Comparison of ENCODE assay signal across 10 cellular contexts in the genomic region with DNA sequence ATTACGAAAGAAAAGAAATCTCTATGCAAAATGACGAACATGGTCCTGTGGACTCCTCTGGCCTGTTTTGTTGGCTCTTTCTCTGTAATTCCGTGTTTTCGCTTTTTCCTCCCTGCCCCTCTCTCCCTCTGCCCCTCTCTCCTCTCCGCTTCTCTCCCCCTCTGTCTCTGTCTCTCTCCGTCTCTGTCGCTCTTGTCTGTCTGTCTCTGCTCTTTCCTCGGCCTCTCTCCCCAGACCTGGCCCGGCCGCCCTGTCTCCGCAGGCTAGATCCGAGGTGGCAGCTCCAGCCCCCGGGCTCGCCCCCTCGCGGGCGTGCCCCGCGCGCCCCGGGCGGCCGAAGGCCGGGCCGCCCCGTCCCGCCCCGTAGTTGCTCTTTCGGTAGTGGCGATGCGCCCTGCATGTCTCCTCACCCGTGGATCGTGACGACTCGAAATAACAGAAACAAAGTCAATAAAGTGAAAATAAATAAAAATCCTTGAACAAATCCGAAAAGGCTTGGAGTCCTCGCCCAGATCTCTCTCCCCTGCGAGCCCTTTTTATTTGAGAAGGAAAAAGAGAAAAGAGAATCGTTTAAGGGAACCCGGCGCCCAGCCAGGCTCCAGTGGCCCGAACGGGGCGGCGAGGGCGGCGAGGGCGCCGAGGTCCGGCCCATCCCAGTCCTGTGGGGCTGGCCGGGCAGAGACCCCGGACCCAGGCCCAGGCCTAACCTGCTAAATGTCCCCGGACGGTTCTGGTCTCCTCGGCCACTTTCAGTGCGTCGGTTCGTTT.
DNase-seq lines count a peak whose midpoint lies in the region; ATAC-seq, FAIRE-seq and TF ChIP-seq lines count a peak whose summit lies in the region.
"Had no signal": no experiment of that assay in that cellular context is flagged by ENCODE, and none has a peak within 500 bp of the region (broad histone marks: within the 10 kb centered on the region; RNA-seq: fewer than 3 reads in every experiment).

No MANE protein-coding gene starts in this region.

- H2AFZ ChIP-seq in Karpas-422 (ENCODE audit: low read length) (no peak overlapping the region), osteoblast (ENCODE audit: low read length) (no peak overlapping the region)

- H3K9me3 ChIP-seq in CD4-positive, CD25-positive, alpha-beta regulatory T cell (ENCODE audit: control insufficient read depth in 2 of 2, low read length in 2 of 2), result no peaks in the 10 kb centered on the region
- H3K9me3 ChIP-seq in Karpas-422 (ENCODE audit: low read length), result no peaks in the 10 kb centered on the region
- no peaks in the 10 kb centered on the region for H3K9me3 ChIP-seq in endodermal cell (ENCODE audit: control insufficient read depth, low read length)
- H3K9me3 ChIP-seq in osteoblast (ENCODE audit: low read depth, low read length), result no peaks in the 10 kb centered on the region
- no peaks in the 10 kb centered on the region for H3K9me3 ChIP-seq in small intestine (ENCODE audit: control insufficient read depth, low read depth)

- peak overlapping the region; percentile 73 for H3K4me2 ChIP-seq in Karpas-422 (ENCODE audit: low read depth, low read length, poor library complexity, severe bottlenecking)
- H3K4me2 ChIP-seq in osteoblast (ENCODE audit: insufficient read depth, low read length), result peak overlapping the region; percentile 40

- ATAC-seq in CD4-positive, CD25-positive, alpha-beta regulatory T cell (ENCODE audit: low read depth in 2 of 2), result no peak
- ATAC-seq in GM19455 (IDR thresholded peaks at IDR 0.05; ENCODE audit: unreplicated experiment), result no peak
- no peak for ATAC-seq in HG03139 (IDR thresholded peaks at IDR 0.05; ENCODE audit: unreplicated experiment)

- H3K27ac Mint-ChIP-seq in CD4-positive, CD25-positive, alpha-beta regulatory T cell, result peak overlapping the region in 1 of 3 donors; percentile 76
- no peak overlapping the region for H3K27ac Mint-ChIP-seq in endodermal cell

- H3K4me3 ChIP-seq in CD4-positive, CD25-positive, alpha-beta regulatory T cell (ENCODE audit: low read depth, low read length), result peak overlapping the region; percentile 71
- H3K4me3 ChIP-seq in Karpas-422 (ENCODE audit: low read length) (no peak overlapping the region), endodermal cell (ENCODE audit: low read length) (no peak overlapping the region), osteoblast (ENCODE audit: insufficient read depth, low read length) (peak overlapping the region; percentile 33), small intestine (ENCODE audit: low read depth in 1 of 2, low read length in 2 of 2) (peak overlapping the region in 1 of 2 donors; percentile 48)

- H3K9ac ChIP-seq in Karpas-422 (ENCODE audit: low read length) (no peak overlapping the region), endodermal cell (ENCODE audit: extremely low read depth, low read length, poor library complexity, severe bottlenecking) (no peak overlapping the region)

- H3K9me2 ChIP-seq in Karpas-422 (replicated peaks; ENCODE audit: insufficient read depth, low read length), result no peaks in the 10 kb centered on the region

- H3K27me3 Mint-ChIP-seq in CD4-positive, CD25-positive, alpha-beta regulatory T cell, result peaks cover 89% of the 10 kb centered on the region
- peaks cover 51% of the 10 kb centered on the region for H3K27me3 Mint-ChIP-seq in endodermal cell (ENCODE audit: insufficient read depth)

- H3K4me3 Mint-ChIP-seq in CD4-positive, CD25-positive, alpha-beta regulatory T cell, result peak overlapping the region; percentile 84 to 93 (median 88)
- H3K4me3 Mint-ChIP-seq in endodermal cell, result peak overlapping the region; percentile 50

- H3K36me3 ChIP-seq in CD4-positive, CD25-positive, alpha-beta regulatory T cell (ENCODE audit: control insufficient read depth, insufficient read depth, low read length), result no peaks in the 10 kb centered on the region
- H3K36me3 ChIP-seq in Karpas-422 (ENCODE audit: insufficient read depth, low read length), result no peaks in the 10 kb centered on the region
- H3K36me3 ChIP-seq in endodermal cell (ENCODE audit: control insufficient read depth, insufficient read depth, low read length), result no peaks in the 10 kb centered on the region
- no peaks in the 10 kb centered on the region for H3K36me3 ChIP-seq in osteoblast (ENCODE audit: insufficient read depth, low read length)
- no peaks in the 10 kb centered on the region for H3K36me3 ChIP-seq in small intestine (ENCODE audit: control insufficient read depth in 2 of 2, insufficient read depth in 2 of 2, low read length in 2 of 2)

- H3K4me1 Mint-ChIP-seq in CD4-positive, CD25-positive, alpha-beta regulatory T cell, result peaks cover 0 to 34% (median 24%) of the 10 kb centered on the region in 4 donors
- peaks cover 19% of the 10 kb centered on the region for H3K4me1 Mint-ChIP-seq in endodermal cell

- H3K36me3 Mint-ChIP-seq in CD4-positive, CD25-positive, alpha-beta regulatory T cell, result no peaks in the 10 kb centered on the region
- H3K36me3 Mint-ChIP-seq in endodermal cell (ENCODE audit: low read depth), result no peaks in the 10 kb centered on the region

- peak in 1 of 3 donors; percentile 7 for DNase-seq in CD4-positive, CD25-positive, alpha-beta regulatory T cell
- DNase-seq in Karpas-422, result no peak
- peak; percentile 71 for DNase-seq in endodermal cell
- DNase-seq in osteoblast (ENCODE audit: insufficient read length, low spot score, missing footprints), result peak; percentile 87
- no peak for DNase-seq in small intestine
- DNase-seq in C1 segment of cervical spinal cord (lab: John Stamatoyannopoulos, UW), result no peak
- DNase-seq: activated CD4-positive, CD25-positive, alpha-beta regulatory T cell treated with anti-CD3 and anti-CD28 coated beads, Interleukin-2, amount 50 U/mL, for 72 hours had no signal

- H3K27ac ChIP-seq in CD4-positive, CD25-positive, alpha-beta regulatory T cell (ENCODE audit: insufficient read depth, low read length, poor library complexity, severe bottlenecking), result no peak overlapping the region
- H3K27ac ChIP-seq in Karpas-422 (ENCODE audit: low read length) (no peak overlapping the region), endodermal cell (ENCODE audit: low read depth, low read length) (no peak overlapping the region), osteoblast (ENCODE audit: low read depth, low read length) (no peak overlapping the region), small intestine (ENCODE audit: low read depth in 1 of 2, low read length in 1 of 2) (no peak overlapping the region)

- H3K79me2 ChIP-seq in Karpas-422 (ENCODE audit: low read length), result no peaks in the 10 kb centered on the region
- no peaks in the 10 kb centered on the region for H3K79me2 ChIP-seq in osteoblast (ENCODE audit: insufficient read depth, low read length)

- peaks cover 41% of the 10 kb centered on the region for H3K4me1 ChIP-seq in CD4-positive, CD25-positive, alpha-beta regulatory T cell (ENCODE audit: control insufficient read depth, insufficient read depth, low read length, poor library complexity, severe bottlenecking)
- peaks cover 24% of the 10 kb centered on the region for H3K4me1 ChIP-seq in Karpas-422 (ENCODE audit: low read length)
- H3K4me1 ChIP-seq in endodermal cell (ENCODE audit: control insufficient read depth, insufficient read depth, low read length), result peaks cover 6% of the 10 kb centered on the region
- no peaks in the 10 kb centered on the region for H3K4me1 ChIP-seq in osteoblast (ENCODE audit: insufficient read depth, low read length)
- H3K4me1 ChIP-seq in small intestine (ENCODE audit: control insufficient read depth in 2 of 2, insufficient read depth in 1 of 2, low read depth in 1 of 2, low read length in 1 of 2), result peaks cover 0 to 7% of the 10 kb centered on the region in 2 donors

- no peak for FAIRE-seq in small intestine (lab: Jason Lieb, UNC)
- FAIRE-seq: frontal cortex had no signal

- peaks cover 0 to 4% (median 0%) of the 10 kb centered on the region in 7 donors for H3K9me3 Mint-ChIP-seq in CD4-positive, CD25-positive, alpha-beta regulatory T cell
- no peaks in the 10 kb centered on the region for H3K9me3 Mint-ChIP-seq in endodermal cell

- 2 to 4% methylated on average over 26 to 53 of the region's 58 CpGs for WGBS in endodermal cell (ENCODE audit: insufficient coverage in 1 of 2, insufficient read length in 1 of 2), 2 experiments
- 3 to 4% (median 4%) methylated on average over 58 of the region's 58 CpGs for WGBS in small intestine, 3 donors

- TF ChIP-seq CTCF in endodermal cell (conservative IDR thresholded peaks at IDR 0.05) (peak; percentile 35), osteoblast (IDR thresholded peaks at IDR 0.05; ENCODE audit: extremely low read depth, low read depth, low read length) (no peak)

- peaks cover 32% of the 10 kb centered on the region for H3K27me3 ChIP-seq in CD4-positive, CD25-positive, alpha-beta regulatory T cell (ENCODE audit: control insufficient read depth, insufficient read depth, low read length)
- H3K27me3 ChIP-seq in Karpas-422 (ENCODE audit: low read length) (no peaks in the 10 kb centered on the region), endodermal cell (ENCODE audit: control insufficient read depth, insufficient read depth, low read length, poor library complexity, severe bottlenecking) (peaks cover 100% of the 10 kb centered on the region), osteoblast (ENCODE audit: insufficient read depth, low read length) (peaks cover 100% of the 10 kb centered on the region), small intestine (ENCODE audit: control insufficient read depth in 2 of 2, insufficient read depth in 2 of 2, low read length in 2 of 2) (peaks cover 13 to 67% of the 10 kb centered on the region in 2 donors)

- H4K20me1 ChIP-seq in Karpas-422 (ENCODE audit: insufficient read depth, low read depth, low read length), result no peaks in the 10 kb centered on the region
- H4K20me1 ChIP-seq in osteoblast (ENCODE audit: insufficient read depth, low read length), result no peaks in the 10 kb centered on the region

Comparison
In these comparisons a context has a peak if more than half of its experiments do, and no peak if none do; other contexts are left out.
1. DNase-seq: peak in endodermal cell (single experiment) and osteoblast (single experiment); none in Karpas-422 (single experiment), small intestine (single experiment) and C1 segment of cervical spinal cord (0 of 14).
2. H3K4me3 ChIP-seq: peak in CD4-positive, CD25-positive, alpha-beta regulatory T cell (single experiment) and osteoblast (single experiment); none in Karpas-422 (single experiment) and endodermal cell (single experiment).